ENCODE assay signal across 8 cellular contexts in genomic region chrX:35380808-35381700, GRCh38.
DNase-seq lines count a peak whose midpoint lies in the region; ATAC-seq, FAIRE-seq and TF ChIP-seq lines count a peak whose summit lies in the region.

No MANE protein-coding gene starts in this region.

- DNase-seq in GM10248 (ENCODE audit: extremely low spot score): peak; percentile 5
- no peak for DNase-seq in astrocyte (ENCODE audit: low read depth)
- peak; percentile 44 for DNase-seq in mesendoderm
- no peak for DNase-seq in NCI-H345 (lab: John Stamatoyannopoulos, UW)
- DNase-seq in COLO668 (lab: John Stamatoyannopoulos, UW; ENCODE audit: unreplicated experiment): no peak
- no peak for DNase-seq in NCI-H1436 treated with DMSO at 0.1 percent for 48 hours (lab: John Stamatoyannopoulos, UW)

- H3K4ac ChIP-seq in mesendoderm (ENCODE audit: low read depth, low read length): no peak overlapping the region

- ATAC-seq in GM21717 (IDR thresholded peaks at IDR 0.05; ENCODE audit: unreplicated experiment): peak; percentile 84

- H3K36me3 ChIP-seq in KMS-11 (ENCODE audit: insufficient read depth) (no peaks in the 10 kb centered on the region), astrocyte (ENCODE audit: insufficient read depth, low read length) (no peaks in the 10 kb centered on the region), mesendoderm (ENCODE audit: control insufficient read depth, insufficient read depth, low read length) (no peaks in the 10 kb centered on the region)

- TF ChIP-seq CTCF in GM10248 (IDR thresholded peaks at IDR 0.05; ENCODE audit: control extremely low read depth, extremely low read depth, low read depth, missing control alignments): peak; percentile 49
- TF ChIP-seq CTCF in KMS-11 (conservative IDR thresholded peaks at IDR 0.05; ENCODE audit: low read depth, low read length): peak; percentile 67
- peak; percentile 47 for TF ChIP-seq CTCF in astrocyte (IDR thresholded peaks at IDR 0.05; ENCODE audit: insufficient read depth, low read depth, low read length)

- H4K5ac ChIP-seq in mesendoderm (ENCODE audit: low read length): no peak overlapping the region

- peaks cover 3% of the 10 kb centered on the region for H3K27me3 Mint-ChIP-seq in astrocyte (ENCODE audit: low read depth, unreplicated experiment)

- no peak overlapping the region for H2BK15ac ChIP-seq in mesendoderm (replicated peaks; ENCODE audit: low read depth)

- H3K9me3 Mint-ChIP-seq in astrocyte (ENCODE audit: unreplicated experiment): no peaks in the 10 kb centered on the region

- H2BK120ac ChIP-seq in mesendoderm (ENCODE audit: low read depth, low read length): no peak overlapping the region

- no peaks in the 10 kb centered on the region for H3K4me1 ChIP-seq in KMS-11 (ENCODE audit: low read depth, poor library complexity, severe bottlenecking)
- no peaks in the 10 kb centered on the region for H3K4me1 ChIP-seq in astrocyte (ENCODE audit: insufficient read depth, low read length)
- no peaks in the 10 kb centered on the region for H3K4me1 ChIP-seq in mesendoderm (ENCODE audit: control insufficient read depth, low read depth, low read length)

- no peak overlapping the region for H3K9ac ChIP-seq in KMS-11
- H3K9ac ChIP-seq in astrocyte (ENCODE audit: low read length): no peak overlapping the region
- H3K9ac ChIP-seq in mesendoderm (ENCODE audit: low read length): no peak overlapping the region

- H3K56ac ChIP-seq in mesendoderm (ENCODE audit: low read length): peak overlapping the region; percentile 30

- no peaks in the 10 kb centered on the region for H3K79me1 ChIP-seq in mesendoderm (ENCODE audit: low read length)

- FAIRE-seq in astrocyte (lab: Jason Lieb, UNC): peak; percentile 89

- H3K27ac Mint-ChIP-seq in astrocyte (ENCODE audit: unreplicated experiment): no peak overlapping the region

- no peak overlapping the region for H4K8ac ChIP-seq in mesendoderm (ENCODE audit: low read depth, low read length)

- H3K27ac ChIP-seq in KMS-11 (no peak overlapping the region), astrocyte (ENCODE audit: low read depth, low read length) (no peak overlapping the region), mesendoderm (ENCODE audit: low read depth, low read length) (no peak overlapping the region)

- no peaks in the 10 kb centered on the region for H3K36me3 Mint-ChIP-seq in astrocyte (ENCODE audit: low read depth, unreplicated experiment)

- H3K4me3 ChIP-seq in KMS-11 (IDR thresholded peaks at IDR 0.05; ENCODE audit: insufficient read depth, low read depth, low read length) (no peak overlapping the region), astrocyte (ENCODE audit: insufficient read depth, low read depth, low read length) (no peak overlapping the region), mesendoderm (ENCODE audit: low read length) (no peak overlapping the region)

- H3K4me3 Mint-ChIP-seq in astrocyte (ENCODE audit: unreplicated experiment): no peak overlapping the region

- WGBS in mesendoderm (ENCODE audit: extremely low coverage, insufficient coverage, low lambda C conversion rate): no CpG with 5 or more reads among the region's 6 CpGs

- H2AFZ ChIP-seq in KMS-11 (ENCODE audit: low read depth): no peak overlapping the region
- no peak overlapping the region for H2AFZ ChIP-seq in astrocyte (ENCODE audit: low read depth, low read length)

- CTCF ChIA-PET in GM10248 (lab: Yijun Ruan, JAX): interaction anchor here (0.9 to 1.4 kb wide), 5 partner anchors 8 to 28 kb away, joined by 3 to 5 read pairs (median 3); no protein-coding TSS in a partner anchor

- H3K4me1 Mint-ChIP-seq in astrocyte (ENCODE audit: low read depth, unreplicated experiment): no peaks in the 10 kb centered on the region

- no peaks in the 10 kb centered on the region for H3K9me3 ChIP-seq in astrocyte (ENCODE audit: insufficient read depth, low read depth, low read length)

- no peaks in the 10 kb centered on the region for H3K79me2 ChIP-seq in KMS-11 (ENCODE audit: insufficient read depth, low read depth)
- no peaks in the 10 kb centered on the region for H3K79me2 ChIP-seq in astrocyte (ENCODE audit: insufficient read depth, low read length)
- no peaks in the 10 kb centered on the region for H3K79me2 ChIP-seq in mesendoderm (ENCODE audit: control insufficient read depth, insufficient read depth, low read length)

- POLR2A ChIA-PET in GM10248 (lab: Yijun Ruan, JAX): no interaction called here

- no peak overlapping the region for H3K4me2 ChIP-seq in KMS-11
- no peak overlapping the region for H3K4me2 ChIP-seq in astrocyte (ENCODE audit: low read length)
- H3K4me2 ChIP-seq in mesendoderm (ENCODE audit: low read length): no peak overlapping the region

- no peak overlapping the region for H3K23ac ChIP-seq in mesendoderm (ENCODE audit: low read length)

- H4K20me1 ChIP-seq in KMS-11 (ENCODE audit: insufficient read depth): no peaks in the 10 kb centered on the region
- no peaks in the 10 kb centered on the region for H4K20me1 ChIP-seq in astrocyte (ENCODE audit: insufficient read depth, low read length)

- no peak overlapping the region for H2AK5ac ChIP-seq in mesendoderm (ENCODE audit: low read length)

- no peak overlapping the region for H2BK5ac ChIP-seq in mesendoderm (ENCODE audit: low read length)

- H3K27me3 ChIP-seq in KMS-11 (ENCODE audit: insufficient read depth, low read depth) (no peaks in the 10 kb centered on the region), astrocyte (ENCODE audit: insufficient read depth, low read length) (no peaks in the 10 kb centered on the region), mesendoderm (ENCODE audit: insufficient read depth, low read length, poor library complexity) (no peaks in the 10 kb centered on the region)

- H3K18ac ChIP-seq in mesendoderm (ENCODE audit: low read length): no peak overlapping the region

Comparison
In these comparisons a context has a peak if more than half of its experiments do, and no peak if none do; other contexts are left out.
1. DNase-seq: peak in GM10248 (single experiment) and mesendoderm (single experiment); none in astrocyte (single experiment), NCI-H345 (single experiment), COLO668 (single experiment) and NCI-H1436 treated with DMSO at 0.1 percent for 48 hours (single experiment).
2. Peak in every context shown above with its lines, with median percentiles within 50 percentile points of each other: CTCF ChIP-seq.